In genomic region chr15:88655780-88656488, GRCh38 we compare ENCODE assay signal across 19 cellular contexts. TPM values are rescaled to one million over a fixed set of nuclear protein-coding genes. Genes with fewer than 3 reads are reported as not detected.
DNase-seq lines count a peak whose midpoint lies in the region; ATAC-seq lines count a peak whose summit lies in the region.
"Had no signal": no experiment of that assay in that cellular context is flagged by ENCODE, and none has a peak within 500 bp of the region (broad histone marks: within the 10 kb centered on the region; RNA-seq: fewer than 3 reads in every experiment).

No MANE protein-coding gene starts in this region.

- DNase-seq in stimulated activated naive CD8-positive, alpha-beta T cell treated with anti-CD3 and anti-CD28 coated beads, Interleukin-15, Interleukin-2, amounts not matched to agents 100 U/mL and 50 U/mL, for 24 hours = no peak
- DNase-seq in stimulated activated naive CD8-positive, alpha-beta T cell treated with anti-CD3 and anti-CD28 coated beads, Interleukin-15, amount 100 ng/mL, for 72 hours = no peak
- peak in 10 of 34 experiments; percentile 18 to 40 (median 32) for DNase-seq in T-cell
- DNase-seq in memory B cell (ENCODE audit: low spot score in 2 of 2) = no peak
- no peak for DNase-seq in cerebellar nuclear complex (lab: John Stamatoyannopoulos, UW)
- DNase-seq: activated CD4-positive, alpha-beta memory T cell treated with anti-CD3 and anti-CD28 coated beads, Interleukin-2, amount 10 ng/mL, durations not matched to agents 7 days and 5 days; gastrocnemius medialis; KG1; left cardiac atrium; NCI-H1048; NCI-H2081; NCI-H524 treated with DMSO at 0.1 percent for 48 hours; stimulated activated CD4-positive, alpha-beta T cell treated with anti-CD3 and anti-CD28 coated beads, Interleukin-12 subunit alpha, Interleukin-12 subunit beta, amount 100 ng/mL, for 4 hours had no signal

- H3K27ac Mint-ChIP-seq in stimulated activated naive CD8-positive, alpha-beta T cell treated with anti-CD3 and anti-CD28 coated beads, Interleukin-15, amount 100 ng/mL, for 72 hours = peak overlapping the region in 1 of 2 donors; percentile 52
- H3K27ac Mint-ChIP-seq in T-cell = peak overlapping the region; percentile 87 to 91
- peak overlapping the region; percentile 94 for H3K27ac Mint-ChIP-seq in memory B cell
- H3K27ac Mint-ChIP-seq: activated CD4-positive, alpha-beta memory T cell treated with anti-CD3 and anti-CD28 coated beads, Interleukin-2, amount 10 ng/mL, durations not matched to agents 7 days and 5 days; neural progenitor cell had no signal

- H3K36me3 Mint-ChIP-seq in T-cell (peaks cover 21% of the 10 kb centered on the region), memory B cell (peaks cover 8% of the 10 kb centered on the region)
- H3K36me3 Mint-ChIP-seq: neural progenitor cell had no signal

- H3K27me3 ChIP-seq in thymus (ENCODE audit: control insufficient read depth, insufficient read depth) = no peaks in the 10 kb centered on the region
- H3K27me3 ChIP-seq: gastrocnemius medialis, neural progenitor cell, tibial artery had no signal

- peak; percentile 2 for ATAC-seq in stimulated activated naive CD8-positive, alpha-beta T cell treated with anti-CD3 and anti-CD28 coated beads, Interleukin-15, Interleukin-2, amounts not matched to agents 100 U/mL and 50 U/mL, for 24 hours
- ATAC-seq in stimulated activated naive CD8-positive, alpha-beta T cell treated with anti-CD3 and anti-CD28 coated beads, Interleukin-15, amount 100 ng/mL, for 72 hours = no peak
- ATAC-seq in T-cell (replicated peaks in 1 of 4) = peak; percentile 53 to 68 (median 64)
- peak; percentile 4 for ATAC-seq in memory B cell (ENCODE audit: low read depth)
- ATAC-seq in GM21576 (IDR thresholded peaks at IDR 0.05; ENCODE audit: unreplicated experiment) = no peak
- ATAC-seq in HG02571 (IDR thresholded peaks at IDR 0.05; ENCODE audit: unreplicated experiment) = no peak
- ATAC-seq: gastrocnemius medialis, left cardiac atrium had no signal

- CTCF ChIA-PET in T-cell (lab: Charles Lee) = interaction anchor here in 1 of 2 donors (1.2 to 1.8 kb wide), 3 partner anchors 17 to 34 kb away, joined by 4 to 7 read pairs (median 7); partner anchors contain the start of genes AEN and ISG20

- H3K4me3 ChIP-seq in thymus (ENCODE audit: low read length) = no peak overlapping the region
- H3K4me3 ChIP-seq: gastrocnemius medialis, neural progenitor cell, tibial artery had no signal

- H3K27ac ChIP-seq in thymus (ENCODE audit: low read depth) = peak overlapping the region; percentile 1
- H3K27ac ChIP-seq: gastrocnemius medialis, neural progenitor cell, tibial artery, VCaP had no signal

- H3K36me3 ChIP-seq in thymus (ENCODE audit: control insufficient read depth, insufficient read depth) = peaks cover 39% of the 10 kb centered on the region
- H3K36me3 ChIP-seq: gastrocnemius medialis, neural progenitor cell, tibial artery had no signal

- H3K9me3 ChIP-seq in thymus (ENCODE audit: control insufficient read depth) = no peaks in the 10 kb centered on the region
- H3K9me3 ChIP-seq: gastrocnemius medialis, tibial artery had no signal

- no peaks in the 10 kb centered on the region for H3K27me3 Mint-ChIP-seq in stimulated activated naive CD8-positive, alpha-beta T cell treated with anti-CD3 and anti-CD28 coated beads, Interleukin-15, amount 100 ng/mL, for 72 hours
- H3K27me3 Mint-ChIP-seq in T-cell (no peaks in the 10 kb centered on the region), memory B cell (no peaks in the 10 kb centered on the region)
- H3K27me3 Mint-ChIP-seq: activated CD4-positive, alpha-beta memory T cell treated with anti-CD3 and anti-CD28 coated beads, Interleukin-2, amount 10 ng/mL, durations not matched to agents 7 days and 5 days had no signal

- H3K4me1 Mint-ChIP-seq in stimulated activated naive CD8-positive, alpha-beta T cell treated with anti-CD3 and anti-CD28 coated beads, Interleukin-15, amount 100 ng/mL, for 72 hours = peaks cover 91% of the 10 kb centered on the region
- H3K4me1 Mint-ChIP-seq in T-cell (peaks cover 81 to 92% (median 90%) of the 10 kb centered on the region in 3 donors), memory B cell (peaks cover 47% of the 10 kb centered on the region)

- no peaks in the 10 kb centered on the region for H3K9me3 Mint-ChIP-seq in stimulated activated naive CD8-positive, alpha-beta T cell treated with anti-CD3 and anti-CD28 coated beads, Interleukin-15, amount 100 ng/mL, for 72 hours
- no peaks in the 10 kb centered on the region for H3K9me3 Mint-ChIP-seq in T-cell
- H3K9me3 Mint-ChIP-seq in memory B cell = no peaks in the 10 kb centered on the region
- H3K9me3 Mint-ChIP-seq: activated CD4-positive, alpha-beta memory T cell treated with anti-CD3 and anti-CD28 coated beads, Interleukin-2, amount 10 ng/mL, durations not matched to agents 7 days and 5 days; neural progenitor cell had no signal

- no peak overlapping the region for H3K4me3 Mint-ChIP-seq in stimulated activated naive CD8-positive, alpha-beta T cell treated with anti-CD3 and anti-CD28 coated beads, Interleukin-15, amount 100 ng/mL, for 72 hours
- H3K4me3 Mint-ChIP-seq in T-cell (peak overlapping the region in 1 of 3 donors; percentile 76), memory B cell (peak overlapping the region; percentile 57)
- H3K4me3 Mint-ChIP-seq: activated CD4-positive, alpha-beta memory T cell treated with anti-CD3 and anti-CD28 coated beads, Interleukin-2, amount 10 ng/mL, durations not matched to agents 7 days and 5 days; neural progenitor cell had no signal

- 79% methylated on average over 8 of the region's 8 CpGs for WGBS in thymus

- POLR2A ChIA-PET in T-cell (lab: Charles Lee) = interaction anchor here in 1 of 2 donors (0.6 kb wide), 1 partner anchor 186 kb away, joined by 3 read pairs; no protein-coding TSS in a partner anchor

- peaks cover 11% of the 10 kb centered on the region for H3K4me1 ChIP-seq in thymus (ENCODE audit: control insufficient read depth, insufficient read depth, low read length)
- H3K4me1 ChIP-seq: neural progenitor cell had no signal

RNA-seq across cellular contexts. Expression of gene ISG20, which starts 17.1 kb away (rescaled TPM):
- 100 to 1,000 TPM; 141 to 206 (median 153) TPM for total RNA-seq in T-cell
- polyA plus RNA-seq in thymus = 272 TPM

RNA-seq across cellular contexts. Expression of gene AEN, which starts 34.8 kb away (rescaled TPM):
- total RNA-seq in T-cell = 10 to 100 TPM; 31.1 to 69.2 (median 51.5) TPM
- polyA plus RNA-seq in thymus = 14.1 TPM

Comparison
In these comparisons a context has a peak if more than half of its experiments do, and no peak if none do; other contexts are left out.
1. ATAC-seq: peak in stimulated activated naive CD8-positive, alpha-beta T cell treated with anti-CD3 and anti-CD28 coated beads, Interleukin-15, Interleukin-2, amounts not matched to agents 100 U/mL and 50 U/mL, for 24 hours (single experiment), T-cell (4 of 4) and memory B cell (single experiment); none in stimulated activated naive CD8-positive, alpha-beta T cell treated with anti-CD3 and anti-CD28 coated beads, Interleukin-15, amount 100 ng/mL, for 72 hours (single experiment), GM21576 (single experiment) and HG02571 (single experiment).